In the genomic region with DNA sequence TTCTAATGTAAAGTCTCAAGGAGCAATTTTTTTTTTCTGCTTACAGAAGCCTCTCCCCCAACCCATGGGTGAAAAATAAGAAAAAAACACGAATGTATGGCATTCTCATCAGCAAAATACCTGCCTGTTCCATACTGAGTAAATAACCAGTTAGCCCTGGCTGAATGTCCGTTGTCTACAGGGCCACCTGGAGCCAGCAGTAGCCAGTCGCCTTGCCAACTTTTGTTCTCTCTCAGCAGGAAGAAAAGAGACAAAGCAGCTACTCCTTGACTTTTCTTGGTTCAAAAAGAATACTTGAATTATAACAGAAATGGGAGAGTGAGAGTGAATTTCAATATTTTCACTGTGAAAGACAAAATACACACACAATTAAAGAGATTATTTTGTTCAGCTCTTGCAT, we compare ENCODE assay signal across 1 cellular context.
TF ChIP-seq lines count a peak whose summit lies in the region.

No MANE protein-coding gene starts in this region.

TF ChIP-seq in H1, 55 proteins besides CTCF, POLR2A, EP300 and RAD21:
- TF ChIP-seq NANOG (IDR thresholded peaks at IDR 0.05; ENCODE audit: insufficient read depth, low read depth, low read length, poor library complexity, severe bottlenecking) (peak; percentile 54), SIN3A (conservative IDR thresholded peaks at IDR 0.05 in 1 of 2, IDR thresholded peaks at IDR 0.05 in 1 of 2; ENCODE audit: low read depth in 1 of 2, low read length in 2 of 2) (no peak), TCF12 (IDR thresholded peaks at IDR 0.05; ENCODE audit: low read depth, low read length) (peak; percentile 86), SP4 (IDR thresholded peaks at IDR 0.05; ENCODE audit: low read length) (no peak), TEAD4 (IDR thresholded peaks at IDR 0.05; ENCODE audit: low read depth, low read length) (peak; percentile 38; the same call in 1 of the 2 replicates), FOSL1 (IDR thresholded peaks at IDR 0.05; ENCODE audit: insufficient read depth, low read depth, low read length) (no peak), POU5F1 (IDR thresholded peaks at IDR 0.05; ENCODE audit: low read depth, low read length) (no peak), CHD2 (IDR thresholded peaks at IDR 0.05; ENCODE audit: low read length) (no peak), RNF2 (IDR thresholded peaks at IDR 0.05; ENCODE audit: borderline replicate concordance, low read depth, low read length, missing control alignments, poor library complexity, severe bottlenecking) (no peak), SUZ12 (IDR thresholded peaks at IDR 0.05; ENCODE audit: low read length) (no peak), HDAC2 (IDR thresholded peaks at IDR 0.05; ENCODE audit: borderline replicate concordance in 1 of 2, low read depth in 2 of 2, low read length in 2 of 2) (peak; percentile 37 to 65; a peak in 2 of 4 replicates)
- TF ChIP-seq, protein P1, sequence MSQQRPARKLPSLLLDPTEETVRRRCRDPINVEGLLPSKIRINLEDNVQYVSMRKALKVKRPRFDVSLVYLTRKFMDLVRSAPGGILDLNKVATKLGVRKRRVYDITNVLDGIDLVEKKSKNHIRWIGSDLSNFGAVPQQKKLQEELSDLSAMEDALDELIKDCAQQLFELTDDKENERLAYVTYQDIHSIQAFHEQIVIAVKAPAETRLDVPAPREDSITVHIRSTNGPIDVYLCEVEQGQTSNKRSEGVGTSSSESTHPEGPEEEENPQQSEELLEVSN (IDR thresholded peaks at IDR 0.05): no peak
- TF ChIP-seq, protein P2, sequence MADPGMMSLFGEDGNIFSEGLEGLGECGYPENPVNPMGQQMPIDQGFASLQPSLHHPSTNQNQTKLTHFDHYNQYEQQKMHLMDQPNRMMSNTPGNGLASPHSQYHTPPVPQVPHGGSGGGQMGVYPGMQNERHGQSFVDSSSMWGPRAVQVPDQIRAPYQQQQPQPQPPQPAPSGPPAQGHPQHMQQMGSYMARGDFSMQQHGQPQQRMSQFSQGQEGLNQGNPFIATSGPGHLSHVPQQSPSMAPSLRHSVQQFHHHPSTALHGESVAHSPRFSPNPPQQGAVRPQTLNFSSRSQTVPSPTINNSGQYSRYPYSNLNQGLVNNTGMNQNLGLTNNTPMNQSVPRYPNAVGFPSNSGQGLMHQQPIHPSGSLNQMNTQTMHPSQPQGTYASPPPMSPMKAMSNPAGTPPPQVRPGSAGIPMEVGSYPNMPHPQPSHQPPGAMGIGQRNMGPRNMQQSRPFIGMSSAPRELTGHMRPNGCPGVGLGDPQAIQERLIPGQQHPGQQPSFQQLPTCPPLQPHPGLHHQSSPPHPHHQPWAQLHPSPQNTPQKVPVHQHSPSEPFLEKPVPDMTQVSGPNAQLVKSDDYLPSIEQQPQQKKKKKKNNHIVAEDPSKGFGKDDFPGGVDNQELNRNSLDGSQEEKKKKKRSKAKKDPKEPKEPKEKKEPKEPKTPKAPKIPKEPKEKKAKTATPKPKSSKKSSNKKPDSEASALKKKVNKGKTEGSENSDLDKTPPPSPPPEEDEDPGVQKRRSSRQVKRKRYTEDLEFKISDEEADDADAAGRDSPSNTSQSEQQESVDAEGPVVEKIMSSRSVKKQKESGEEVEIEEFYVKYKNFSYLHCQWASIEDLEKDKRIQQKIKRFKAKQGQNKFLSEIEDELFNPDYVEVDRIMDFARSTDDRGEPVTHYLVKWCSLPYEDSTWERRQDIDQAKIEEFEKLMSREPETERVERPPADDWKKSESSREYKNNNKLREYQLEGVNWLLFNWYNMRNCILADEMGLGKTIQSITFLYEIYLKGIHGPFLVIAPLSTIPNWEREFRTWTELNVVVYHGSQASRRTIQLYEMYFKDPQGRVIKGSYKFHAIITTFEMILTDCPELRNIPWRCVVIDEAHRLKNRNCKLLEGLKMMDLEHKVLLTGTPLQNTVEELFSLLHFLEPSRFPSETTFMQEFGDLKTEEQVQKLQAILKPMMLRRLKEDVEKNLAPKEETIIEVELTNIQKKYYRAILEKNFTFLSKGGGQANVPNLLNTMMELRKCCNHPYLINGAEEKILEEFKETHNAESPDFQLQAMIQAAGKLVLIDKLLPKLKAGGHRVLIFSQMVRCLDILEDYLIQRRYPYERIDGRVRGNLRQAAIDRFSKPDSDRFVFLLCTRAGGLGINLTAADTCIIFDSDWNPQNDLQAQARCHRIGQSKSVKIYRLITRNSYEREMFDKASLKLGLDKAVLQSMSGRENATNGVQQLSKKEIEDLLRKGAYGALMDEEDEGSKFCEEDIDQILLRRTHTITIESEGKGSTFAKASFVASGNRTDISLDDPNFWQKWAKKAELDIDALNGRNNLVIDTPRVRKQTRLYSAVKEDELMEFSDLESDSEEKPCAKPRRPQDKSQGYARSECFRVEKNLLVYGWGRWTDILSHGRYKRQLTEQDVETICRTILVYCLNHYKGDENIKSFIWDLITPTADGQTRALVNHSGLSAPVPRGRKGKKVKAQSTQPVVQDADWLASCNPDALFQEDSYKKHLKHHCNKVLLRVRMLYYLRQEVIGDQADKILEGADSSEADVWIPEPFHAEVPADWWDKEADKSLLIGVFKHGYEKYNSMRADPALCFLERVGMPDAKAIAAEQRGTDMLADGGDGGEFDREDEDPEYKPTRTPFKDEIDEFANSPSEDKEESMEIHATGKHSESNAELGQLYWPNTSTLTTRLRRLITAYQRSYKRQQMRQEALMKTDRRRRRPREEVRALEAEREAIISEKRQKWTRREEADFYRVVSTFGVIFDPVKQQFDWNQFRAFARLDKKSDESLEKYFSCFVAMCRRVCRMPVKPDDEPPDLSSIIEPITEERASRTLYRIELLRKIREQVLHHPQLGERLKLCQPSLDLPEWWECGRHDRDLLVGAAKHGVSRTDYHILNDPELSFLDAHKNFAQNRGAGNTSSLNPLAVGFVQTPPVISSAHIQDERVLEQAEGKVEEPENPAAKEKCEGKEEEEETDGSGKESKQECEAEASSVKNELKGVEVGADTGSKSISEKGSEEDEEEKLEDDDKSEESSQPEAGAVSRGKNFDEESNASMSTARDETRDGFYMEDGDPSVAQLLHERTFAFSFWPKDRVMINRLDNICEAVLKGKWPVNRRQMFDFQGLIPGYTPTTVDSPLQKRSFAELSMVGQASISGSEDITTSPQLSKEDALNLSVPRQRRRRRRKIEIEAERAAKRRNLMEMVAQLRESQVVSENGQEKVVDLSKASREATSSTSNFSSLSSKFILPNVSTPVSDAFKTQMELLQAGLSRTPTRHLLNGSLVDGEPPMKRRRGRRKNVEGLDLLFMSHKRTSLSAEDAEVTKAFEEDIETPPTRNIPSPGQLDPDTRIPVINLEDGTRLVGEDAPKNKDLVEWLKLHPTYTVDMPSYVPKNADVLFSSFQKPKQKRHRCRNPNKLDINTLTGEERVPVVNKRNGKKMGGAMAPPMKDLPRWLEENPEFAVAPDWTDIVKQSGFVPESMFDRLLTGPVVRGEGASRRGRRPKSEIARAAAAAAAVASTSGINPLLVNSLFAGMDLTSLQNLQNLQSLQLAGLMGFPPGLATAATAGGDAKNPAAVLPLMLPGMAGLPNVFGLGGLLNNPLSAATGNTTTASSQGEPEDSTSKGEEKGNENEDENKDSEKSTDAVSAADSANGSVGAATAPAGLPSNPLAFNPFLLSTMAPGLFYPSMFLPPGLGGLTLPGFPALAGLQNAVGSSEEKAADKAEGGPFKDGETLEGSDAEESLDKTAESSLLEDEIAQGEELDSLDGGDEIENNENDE (IDR thresholded peaks at IDR 0.05; ENCODE audit: insufficient replicate concordance, low read length): peak; percentile 52
